15 cellular contexts compared by ENCODE assay signal in genomic region chr17:56108811-56109284, GRCh38. TPM values are rescaled to one million over a fixed set of nuclear protein-coding genes. Genes with fewer than 3 reads are reported as not detected.
A peak's percentile ranks its signal among the peaks of the same experiment; 100 is the strongest.
DNase-seq lines count a peak whose midpoint lies in the region; ATAC-seq, FAIRE-seq and TF ChIP-seq lines count a peak whose summit lies in the region.
"Had no signal": no experiment of that assay in that cellular context is flagged by ENCODE, and none has a peak within 500 bp of the region (broad histone marks: within the 10 kb centered on the region; RNA-seq: fewer than 3 reads in every experiment).

No MANE protein-coding gene starts in this region.

- H3K27ac ChIP-seq in pancreas = no peak overlapping the region
- H3K27ac ChIP-seq: adrenal gland, coronary artery, testis had no signal

- no peak overlapping the region for H3K4me3 ChIP-seq in pancreas
- H3K4me3 ChIP-seq in H7 (ENCODE audit: insufficient read depth, low read depth, low read length) = no peak overlapping the region
- H3K4me3 ChIP-seq: adrenal gland, coronary artery, testis had no signal

- H3K27me3 ChIP-seq in pancreas (no peaks in the 10 kb centered on the region), H7 (ENCODE audit: control insufficient read depth, insufficient read depth, low read length) (no peaks in the 10 kb centered on the region)
- H3K27me3 ChIP-seq: adrenal gland, testis had no signal

- no peaks in the 10 kb centered on the region for H3K36me3 ChIP-seq in pancreas
- no peaks in the 10 kb centered on the region for H3K36me3 ChIP-seq in H7 (replicated peaks; ENCODE audit: control insufficient read depth, insufficient read depth, low read length)
- H3K36me3 ChIP-seq: adrenal gland had no signal

- DNase-seq in SW480 (ENCODE audit: low spot score) = peak; percentile 69
- peak in 1 of 6 donors; percentile 9 for DNase-seq in pancreas
- no peak for DNase-seq in Ammon's horn (ENCODE audit: low spot score)
- DNase-seq in pons (ENCODE audit: low spot score) = no peak
- DNase-seq in H7 = no peak
- DNase-seq: activated CD8-positive, alpha-beta memory T cell treated with anti-CD3 and anti-CD28 coated beads, Interleukin-2, amount 50 U/mL, for 48 hours; adrenal gland; natural killer cell; NCI-H1694; testis had no signal

- WGBS in pancreas, 2 donors = 31 to 36% methylated on average over 2 of the region's 2 CpGs

- no peaks in the 10 kb centered on the region for H3K9me3 ChIP-seq in pancreas
- H3K9me3 ChIP-seq: adrenal gland, testis had no signal

- intact Hi-C loops in pancreas (cut with DNase I) = no loop called here

- FAIRE-seq in pancreas (lab: Jason Lieb, UNC) = peak; percentile 29

- ATAC-seq in GM18909 (IDR thresholded peaks at IDR 0.05; ENCODE audit: poor library complexity, unreplicated experiment) = peak; percentile 85
- ATAC-seq in HG02884 (IDR thresholded peaks at IDR 0.05; ENCODE audit: unreplicated experiment) = peak; percentile 48
- ATAC-seq in pancreas = peak; percentile 69 to 94 (median 90)
- no peak for ATAC-seq in HG03521 (IDR thresholded peaks at IDR 0.05; ENCODE audit: unreplicated experiment)
- ATAC-seq: natural killer cell, Right ventricle myocardium inferior had no signal

- no peak for TF ChIP-seq CTCF in pancreas (IDR thresholded peaks at IDR 0.05)

- peaks cover 0 to 6% (median 0%) of the 10 kb centered on the region in 3 donors for H3K4me1 ChIP-seq in pancreas
- H3K4me1 ChIP-seq: adrenal gland, testis had no signal

RNA-seq across cellular contexts. Expression of gene ANKFN1, which starts 44.4 kb away (rescaled TPM):
- total RNA-seq in pancreas = under 1 TPM in 2 of 6 donors, not detected in 4; 0.16 to 0.20 TPM
- polyA plus RNA-seq in pancreas = under 1 TPM; 0.05 to 0.08 TPM
- 0.07 TPM in 1 of 2 replicates, not detected in the other for total RNA-seq in H7 (2014; rRNA removed; shearing (Covaris generic))
- total RNA-seq: natural killer cell, Right ventricle myocardium inferior had no signal
